In genomic region chr19:10653732-10654609, GRCh38 we compare ENCODE assay signal across 1 cellular context.
A peak's percentile ranks its signal among the peaks of the same experiment; 100 is the strongest.
TF ChIP-seq lines count a peak whose summit lies in the region.

Gene ILF3, plus strand, starts transcription at chr19:10654346. Its CDS starts 16,260 bp downstream, at chr19:10670606.

TF ChIP-seq in HepG2, 621 proteins besides CTCF, POLR2A, EP300 and RAD21 (continued from another document):
- TF ChIP-seq, protein P1, sequence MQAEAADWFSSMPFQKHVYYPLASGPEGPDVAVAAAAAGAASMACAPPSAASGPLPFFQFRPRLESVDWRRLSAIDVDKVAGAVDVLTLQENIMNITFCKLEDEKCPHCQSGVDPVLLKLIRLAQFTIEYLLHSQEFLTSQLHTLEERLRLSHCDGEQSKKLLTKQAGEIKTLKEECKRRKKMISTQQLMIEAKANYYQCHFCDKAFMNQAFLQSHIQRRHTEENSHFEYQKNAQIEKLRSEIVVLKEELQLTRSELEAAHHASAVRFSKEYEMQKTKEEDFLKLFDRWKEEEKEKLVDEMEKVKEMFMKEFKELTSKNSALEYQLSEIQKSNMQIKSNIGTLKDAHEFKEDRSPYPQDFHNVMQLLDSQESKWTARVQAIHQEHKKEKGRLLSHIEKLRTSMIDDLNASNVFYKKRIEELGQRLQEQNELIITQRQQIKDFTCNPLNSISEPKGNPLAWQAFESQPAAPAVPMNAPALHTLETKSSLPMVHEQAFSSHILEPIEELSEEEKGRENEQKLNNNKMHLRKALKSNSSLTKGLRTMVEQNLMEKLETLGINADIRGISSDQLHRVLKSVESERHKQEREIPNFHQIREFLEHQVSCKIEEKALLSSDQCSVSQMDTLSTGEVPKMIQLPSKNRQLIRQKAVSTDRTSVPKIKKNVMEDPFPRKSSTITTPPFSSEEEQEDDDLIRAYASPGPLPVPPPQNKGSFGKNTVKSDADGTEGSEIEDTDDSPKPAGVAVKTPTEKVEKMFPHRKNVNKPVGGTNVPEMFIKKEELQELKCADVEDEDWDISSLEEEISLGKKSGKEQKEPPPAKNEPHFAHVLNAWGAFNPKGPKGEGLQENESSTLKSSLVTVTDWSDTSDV (CRISPR knock-in tag; IDR thresholded peaks at IDR 0.05): no peak
- TF ChIP-seq GZF1 (CRISPR knock-in tag; IDR thresholded peaks at IDR 0.05): peak; percentile 45; the same call in 1 of the 2 replicates
- peak; percentile 92 for TF ChIP-seq CREB1 (IDR thresholded peaks at IDR 0.05)
- TF ChIP-seq CREB1 (CRISPR knock-in tag; IDR thresholded peaks at IDR 0.05): peak; percentile 94
- peak; percentile 89; the same call in 1 of the 2 replicates for TF ChIP-seq MYPOP (CRISPR knock-in tag; IDR thresholded peaks at IDR 0.05)
- peak; percentile 76 for TF ChIP-seq CEBPG (CRISPR knock-in tag; IDR thresholded peaks at IDR 0.05)
- peak; percentile 82 for TF ChIP-seq ZBTB2 (CRISPR knock-in tag; IDR thresholded peaks at IDR 0.05; ENCODE audit: low read depth)
- TF ChIP-seq YEATS2 (CRISPR knock-in tag; IDR thresholded peaks at IDR 0.05; ENCODE audit: borderline replicate concordance): peak; percentile 99
- TF ChIP-seq ZGPAT (CRISPR knock-in tag; IDR thresholded peaks at IDR 0.05): peak; percentile 95
- peak; percentile 83 for TF ChIP-seq PHF21A (CRISPR knock-in tag; IDR thresholded peaks at IDR 0.05)
- TF ChIP-seq ZNF468 (CRISPR knock-in tag; IDR thresholded peaks at IDR 0.05): 0 out of 2 replicates have a peak, but pooled peaks have one; percentile 85
- TF ChIP-seq, protein P2, sequence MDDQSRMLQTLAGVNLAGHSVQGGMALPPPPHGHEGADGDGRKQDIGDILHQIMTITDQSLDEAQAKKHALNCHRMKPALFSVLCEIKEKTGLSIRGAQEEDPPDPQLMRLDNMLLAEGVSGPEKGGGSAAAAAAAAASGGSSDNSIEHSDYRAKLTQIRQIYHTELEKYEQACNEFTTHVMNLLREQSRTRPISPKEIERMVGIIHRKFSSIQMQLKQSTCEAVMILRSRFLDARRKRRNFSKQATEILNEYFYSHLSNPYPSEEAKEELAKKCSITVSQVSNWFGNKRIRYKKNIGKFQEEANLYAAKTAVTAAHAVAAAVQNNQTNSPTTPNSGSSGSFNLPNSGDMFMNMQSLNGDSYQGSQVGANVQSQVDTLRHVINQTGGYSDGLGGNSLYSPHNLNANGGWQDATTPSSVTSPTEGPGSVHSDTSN (CRISPR knock-in tag; IDR thresholded peaks at IDR 0.05; ENCODE audit: borderline replicate concordance): no peak
- TF ChIP-seq ZNF460 (CRISPR knock-in tag; IDR thresholded peaks at IDR 0.05; ENCODE audit: borderline replicate concordance): peak; percentile 36; the same call in 1 of the 2 replicates
- TF ChIP-seq SOX6 (IDR thresholded peaks at IDR 0.05): no peak
- peak; percentile 86 for TF ChIP-seq SOX6 (CRISPR knock-in tag; IDR thresholded peaks at IDR 0.05)
- peak; percentile 83; the same call in 1 of the 2 replicates for TF ChIP-seq ZNF749 (CRISPR knock-in tag; IDR thresholded peaks at IDR 0.05; ENCODE audit: borderline replicate concordance)
- TF ChIP-seq, protein P3, sequence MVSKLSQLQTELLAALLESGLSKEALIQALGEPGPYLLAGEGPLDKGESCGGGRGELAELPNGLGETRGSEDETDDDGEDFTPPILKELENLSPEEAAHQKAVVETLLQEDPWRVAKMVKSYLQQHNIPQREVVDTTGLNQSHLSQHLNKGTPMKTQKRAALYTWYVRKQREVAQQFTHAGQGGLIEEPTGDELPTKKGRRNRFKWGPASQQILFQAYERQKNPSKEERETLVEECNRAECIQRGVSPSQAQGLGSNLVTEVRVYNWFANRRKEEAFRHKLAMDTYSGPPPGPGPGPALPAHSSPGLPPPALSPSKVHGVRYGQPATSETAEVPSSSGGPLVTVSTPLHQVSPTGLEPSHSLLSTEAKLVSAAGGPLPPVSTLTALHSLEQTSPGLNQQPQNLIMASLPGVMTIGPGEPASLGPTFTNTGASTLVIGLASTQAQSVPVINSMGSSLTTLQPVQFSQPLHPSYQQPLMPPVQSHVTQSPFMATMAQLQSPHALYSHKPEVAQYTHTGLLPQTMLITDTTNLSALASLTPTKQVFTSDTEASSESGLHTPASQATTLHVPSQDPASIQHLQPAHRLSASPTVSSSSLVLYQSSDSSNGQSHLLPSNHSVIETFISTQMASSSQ (IDR thresholded peaks at IDR 0.05; ENCODE audit: low read depth): no peak
- TF ChIP-seq, protein P3 (CRISPR knock-in tag; IDR thresholded peaks at IDR 0.05; ENCODE audit: borderline replicate concordance): peak; percentile 86; the same call in 1 of the 2 replicates
- TF ChIP-seq ZNF619 (CRISPR knock-in tag; IDR thresholded peaks at IDR 0.05): no peak
- TF ChIP-seq ZNF564 (CRISPR knock-in tag; IDR thresholded peaks at IDR 0.05): no peak
- TF ChIP-seq MEIS2 (CRISPR knock-in tag; IDR thresholded peaks at IDR 0.05): peak; percentile 37; the same call in 1 of the 2 replicates
- TF ChIP-seq RAD51 (IDR thresholded peaks at IDR 0.05; ENCODE audit: borderline replicate concordance): peak; percentile 100
- TF ChIP-seq, protein P4, sequence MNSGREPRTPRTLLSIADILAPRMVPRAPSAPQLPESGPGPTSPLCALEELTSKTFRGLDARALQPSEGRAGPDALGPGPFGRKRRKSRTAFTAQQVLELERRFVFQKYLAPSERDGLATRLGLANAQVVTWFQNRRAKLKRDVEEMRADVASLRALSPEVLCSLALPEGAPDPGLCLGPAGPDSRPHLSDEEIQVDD (CRISPR knock-in tag; IDR thresholded peaks at IDR 0.05; ENCODE audit: borderline replicate concordance): 0 out of 2 replicates have a peak, but pooled peaks have one; percentile 9
